In the genomic region with DNA sequence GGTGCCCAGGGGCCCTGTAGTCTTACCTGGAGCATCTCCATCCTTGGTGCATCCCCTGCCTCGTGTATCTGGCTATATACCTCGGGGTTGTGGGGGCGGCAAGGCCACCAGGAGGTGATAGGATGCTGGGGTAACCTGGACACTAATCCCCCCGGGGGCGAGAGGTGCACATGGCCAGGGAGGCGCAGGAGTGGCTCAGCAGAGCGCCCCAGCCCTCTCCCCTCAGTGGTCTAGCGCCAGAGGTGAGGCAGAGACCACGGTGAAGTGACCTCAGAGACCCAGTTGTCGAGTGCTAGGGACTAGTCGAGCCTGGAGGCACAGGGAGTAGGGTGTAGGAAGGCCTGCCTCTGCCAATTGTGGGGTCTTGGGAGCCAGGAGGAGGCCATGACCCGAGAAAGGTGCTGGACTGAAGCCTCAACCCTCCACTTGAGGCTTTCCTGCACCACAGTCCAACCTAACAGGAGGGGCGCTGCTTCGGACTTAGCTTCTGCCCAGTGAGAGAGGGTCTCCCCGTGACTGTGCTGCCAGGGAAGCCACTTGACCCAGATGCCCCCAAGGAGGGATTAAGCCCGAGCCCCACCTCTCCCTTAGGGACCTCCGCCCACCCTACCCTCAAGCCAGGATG, we compare ENCODE assay signal across 8 cellular contexts. TPM values are rescaled to one million over a fixed set of nuclear protein-coding genes. Genes with fewer than 3 reads are reported as not detected.
DNase-seq lines count a peak whose midpoint lies in the region; ATAC-seq and TF ChIP-seq lines count a peak whose summit lies in the region.

LHB (minus strand) TSS at position 51 of the 625 bp plus-strand sequence; CDS start at position 41, 10 bp downstream.

- H3K4me3 Mint-ChIP-seq in T-helper 1 cell treated with Interleukin-12 subunit alpha and Interleukin-12 subunit beta and Interleukin-4 antibody, amounts not matched to agents 30 μg/mL and 1 μg/mL, for 36 hours: peak within 1 kb of the TSS; percentile 85
- peak within 1 kb of the TSS; percentile 55 for H3K4me3 Mint-ChIP-seq in activated CD8-positive, alpha-beta T cell treated with anti-CD3 and anti-CD28 coated beads for 36 hours
- peak within 1 kb of the TSS; percentile 81 to 86 for H3K4me3 Mint-ChIP-seq in stimulated activated naive B cell treated with anti-CD40 and anti-IgM and Interleukin-4, amounts not matched to agents 10 μg/mL and 1 μg/mL and 100 μg/mL, for 72 hours

- H3K4me3 ChIP-seq in iPS-18c (ENCODE audit: insufficient read depth, low read depth, low read length): peak within 1 kb of the TSS; percentile 50

- no peak within 1 kb of the TSS for H3K27ac Mint-ChIP-seq in T-helper 1 cell treated with Interleukin-12 subunit alpha and Interleukin-12 subunit beta and Interleukin-4 antibody, amounts not matched to agents 30 μg/mL and 1 μg/mL, for 36 hours
- H3K27ac Mint-ChIP-seq in activated CD8-positive, alpha-beta T cell treated with anti-CD3 and anti-CD28 coated beads for 36 hours: no peak within 1 kb of the TSS
- peak within 1 kb of the TSS; percentile 57 for H3K27ac Mint-ChIP-seq in stimulated activated naive B cell treated with anti-CD40 and anti-IgM and Interleukin-4, amounts not matched to agents 10 μg/mL and 1 μg/mL and 100 μg/mL, for 72 hours

- ATAC-seq in activated CD8-positive, alpha-beta T cell treated with anti-CD3 and anti-CD28 coated beads for 36 hours: no peak
- ATAC-seq in stimulated activated naive B cell treated with anti-CD40 and anti-IgM and Interleukin-4, amounts not matched to agents 10 μg/mL and 1 μg/mL and 100 μg/mL, for 72 hours (replicated peaks): no peak
- no peak for ATAC-seq in GM21825 (IDR thresholded peaks at IDR 0.05; ENCODE audit: unreplicated experiment)

- no peaks in the 10 kb centered on the region for H3K9me3 ChIP-seq in iPS-18c (ENCODE audit: control insufficient read depth, insufficient read depth, low read length)

- CTCF ChIA-PET in activated CD8-positive, alpha-beta T cell treated with anti-CD3 and anti-CD28 coated beads for 36 hours (lab: Charles Lee): interaction anchor here (1.4 to 3.3 kb wide), 2 partner anchors 19 to 24 kb away, joined by 6 to 17 read pairs; partner anchors contain the start of genes GYS1 and RUVBL2

- peaks cover 14% of the 10 kb centered on the region for H3K4me1 Mint-ChIP-seq in T-helper 1 cell treated with Interleukin-12 subunit alpha and Interleukin-12 subunit beta and Interleukin-4 antibody, amounts not matched to agents 30 μg/mL and 1 μg/mL, for 36 hours (ENCODE audit: low read depth)
- peaks cover 30% of the 10 kb centered on the region for H3K4me1 Mint-ChIP-seq in activated CD8-positive, alpha-beta T cell treated with anti-CD3 and anti-CD28 coated beads for 36 hours (ENCODE audit: low read depth)
- H3K4me1 Mint-ChIP-seq in stimulated activated naive B cell treated with anti-CD40 and anti-IgM and Interleukin-4, amounts not matched to agents 10 μg/mL and 1 μg/mL and 100 μg/mL, for 72 hours: peaks cover 20 to 41% of the 10 kb centered on the region in 2 donors

- TF ChIP-seq CTCF in activated CD8-positive, alpha-beta T cell treated with anti-CD3 and anti-CD28 coated beads for 36 hours (IDR thresholded peaks at IDR 0.05): no peak

- intact Hi-C loops in activated CD8-positive, alpha-beta T cell treated with anti-CD3 and anti-CD28 coated beads for 36 hours (cut with micrococcal nuclease): no loop called here

- H3K9me3 Mint-ChIP-seq in T-helper 1 cell treated with Interleukin-12 subunit alpha and Interleukin-12 subunit beta and Interleukin-4 antibody, amounts not matched to agents 30 μg/mL and 1 μg/mL, for 36 hours: no peaks in the 10 kb centered on the region
- no peaks in the 10 kb centered on the region for H3K9me3 Mint-ChIP-seq in activated CD8-positive, alpha-beta T cell treated with anti-CD3 and anti-CD28 coated beads for 36 hours
- no peaks in the 10 kb centered on the region for H3K9me3 Mint-ChIP-seq in stimulated activated naive B cell treated with anti-CD40 and anti-IgM and Interleukin-4, amounts not matched to agents 10 μg/mL and 1 μg/mL and 100 μg/mL, for 72 hours

- H3K27me3 Mint-ChIP-seq in T-helper 1 cell treated with Interleukin-12 subunit alpha and Interleukin-12 subunit beta and Interleukin-4 antibody, amounts not matched to agents 30 μg/mL and 1 μg/mL, for 36 hours (ENCODE audit: low read depth): peaks cover 30% of the 10 kb centered on the region
- H3K27me3 Mint-ChIP-seq in activated CD8-positive, alpha-beta T cell treated with anti-CD3 and anti-CD28 coated beads for 36 hours: peaks cover 9% of the 10 kb centered on the region
- peaks cover 5 to 17% of the 10 kb centered on the region in 2 donors for H3K27me3 Mint-ChIP-seq in stimulated activated naive B cell treated with anti-CD40 and anti-IgM and Interleukin-4, amounts not matched to agents 10 μg/mL and 1 μg/mL and 100 μg/mL, for 72 hours

- POLR2A ChIA-PET in activated CD8-positive, alpha-beta T cell treated with anti-CD3 and anti-CD28 coated beads for 36 hours (lab: Charles Lee): interaction anchor here (2.4 kb wide), 1 partner anchor 11 kb away, joined by 8 read pairs; no protein-coding TSS in a partner anchor

- no peak for DNase-seq in T-helper 1 cell
- no peak for DNase-seq in activated CD8-positive, alpha-beta T cell treated with anti-CD3 and anti-CD28 coated beads for 36 hours
- DNase-seq in stimulated activated naive B cell treated with anti-CD40 and anti-IgM and Interleukin-4, amounts not matched to agents 10 μg/mL and 1 μg/mL and 100 μg/mL, for 72 hours: no peak
- no peak for DNase-seq in stimulated activated naive CD4-positive, alpha-beta T cell treated with Interleukin-2 at 50 U/mL for 16 hours (lab: John Stamatoyannopoulos, UW)
- no peak for DNase-seq in mucosa of gallbladder (ENCODE audit: low spot score)

- H3K36me3 Mint-ChIP-seq in T-helper 1 cell treated with Interleukin-12 subunit alpha and Interleukin-12 subunit beta and Interleukin-4 antibody, amounts not matched to agents 30 μg/mL and 1 μg/mL, for 36 hours (ENCODE audit: low read depth): peaks cover 18% of the 10 kb centered on the region
- H3K36me3 Mint-ChIP-seq in activated CD8-positive, alpha-beta T cell treated with anti-CD3 and anti-CD28 coated beads for 36 hours (ENCODE audit: low read depth): peaks cover 16% of the 10 kb centered on the region
- peaks cover 25% of the 10 kb centered on the region in 2 donors for H3K36me3 Mint-ChIP-seq in stimulated activated naive B cell treated with anti-CD40 and anti-IgM and Interleukin-4, amounts not matched to agents 10 μg/mL and 1 μg/mL and 100 μg/mL, for 72 hours

RNA-seq across cellular contexts. Expression of gene LHB, which starts in this region (rescaled TPM):
- total RNA-seq in activated CD8-positive, alpha-beta T cell treated with anti-CD3 and anti-CD28 coated beads for 36 hours: not detected
- total RNA-seq in mucosa of gallbladder: not detected
